13 cellular contexts compared by ENCODE assay signal in the genomic region with DNA sequence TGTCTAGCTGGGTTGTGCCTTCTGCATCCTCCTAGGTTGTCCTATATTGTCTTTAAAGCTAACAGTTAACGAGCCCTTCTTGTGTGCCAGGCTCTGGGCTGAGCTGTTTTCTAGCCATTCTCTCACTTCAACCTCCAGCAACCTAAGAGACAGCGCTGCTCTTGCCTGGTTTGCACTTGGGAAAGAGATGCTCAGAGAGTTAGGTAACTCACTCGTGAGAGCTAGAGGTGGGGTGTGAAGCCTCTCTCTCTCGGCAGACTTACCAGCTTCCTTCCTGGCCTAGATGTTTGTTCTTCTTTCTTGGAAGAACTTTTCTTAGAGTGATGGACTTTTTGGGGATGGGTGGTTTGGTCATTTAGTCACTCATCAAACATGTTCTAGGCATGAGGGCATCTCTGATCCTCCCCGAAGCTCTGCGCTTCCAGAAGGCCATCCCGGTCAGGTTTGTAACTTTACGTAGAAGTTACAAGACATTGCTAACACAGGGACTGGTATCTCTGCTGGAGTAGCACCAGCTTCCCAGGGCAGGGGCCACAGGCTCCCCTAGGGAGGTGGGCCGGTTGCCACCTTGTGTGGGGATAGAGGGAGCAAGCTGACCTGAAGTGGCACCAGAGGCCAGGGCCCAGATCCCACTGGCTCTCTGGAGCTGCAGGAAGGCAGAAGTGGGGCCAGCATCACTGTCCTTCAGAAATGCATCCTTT. TPM values are rescaled to one million over a fixed set of nuclear protein-coding genes. Genes with fewer than 3 reads are reported as not detected.
A peak's percentile ranks its signal among the peaks of the same experiment; 100 is the strongest.
DNase-seq lines count a peak whose midpoint lies in the region; ATAC-seq and TF ChIP-seq lines count a peak whose summit lies in the region.
"Had no signal": no experiment of that assay in that cellular context is flagged by ENCODE, and none has a peak within 500 bp of the region (broad histone marks: within the 10 kb centered on the region; RNA-seq: fewer than 3 reads in every experiment).

No MANE protein-coding gene starts in this region.

- H3K27me3 Mint-ChIP-seq in activated naive CD4-positive, alpha-beta T cell treated with anti-CD3 and anti-CD28 coated beads, Interleukin-2, amount 10 ng/mL, durations not matched to agents 7 days and 5 days, result peaks cover 14% of the 10 kb centered on the region

- peak overlapping the region; percentile 96 for H3K27ac Mint-ChIP-seq in activated naive CD4-positive, alpha-beta T cell treated with anti-CD3 and anti-CD28 coated beads, Interleukin-2, amount 10 ng/mL, durations not matched to agents 7 days and 5 days

- CTCF ChIA-PET in activated naive CD4-positive, alpha-beta T cell treated with anti-CD3 and anti-CD28 coated beads, Interleukin-2, amount 10 ng/mL, durations not matched to agents 7 days and 5 days (lab: Charles Lee), result interaction anchor here (0.8 to 2.0 kb wide), 4 partner anchors 16 to 40 kb away, joined by 3 to 9 read pairs (median 7); no protein-coding TSS in a partner anchor

- H3K36me3 ChIP-seq in muscle layer of duodenum (ENCODE audit: control insufficient read depth in 1 of 2, insufficient read depth in 2 of 2, low read length in 2 of 2), result no peaks in the 10 kb centered on the region
- H3K36me3 ChIP-seq in upper lobe of left lung, result no peaks in the 10 kb centered on the region
- H3K36me3 ChIP-seq: WERI-Rb-1 had no signal

- DNase-seq in activated naive CD4-positive, alpha-beta T cell treated with anti-CD3 and anti-CD28 coated beads, Interleukin-2, amount 10 ng/mL, durations not matched to agents 7 days and 5 days, result peak; percentile 30
- DNase-seq in activated naive CD4-positive, alpha-beta T cell treated with Interleukin-2 at 50 U/mL for 16 hours, result no peak
- DNase-seq in upper lobe of left lung (no peak), GM10266 (ENCODE audit: extremely low spot score) (no peak), midbrain (lab: John Stamatoyannopoulos, UW) (no peak), posterior vena cava (ENCODE audit: low spot score) (no peak)
- DNase-seq: activated gamma-delta T cell, foreskin keratinocyte, NCI-H446 treated with DMSO at 0.1 percent for 48 hours, testis, WERI-Rb-1 had no signal

- no peak for ATAC-seq in upper lobe of left lung (ENCODE audit: low FRiP score in 2 of 2)
- ATAC-seq: foreskin keratinocyte had no signal

- peak overlapping the region; percentile 35 for H3K4me3 Mint-ChIP-seq in activated naive CD4-positive, alpha-beta T cell treated with anti-CD3 and anti-CD28 coated beads, Interleukin-2, amount 10 ng/mL, durations not matched to agents 7 days and 5 days

- peaks cover 15 to 63% of the 10 kb centered on the region in 2 donors for H3K4me1 ChIP-seq in muscle layer of duodenum (ENCODE audit: control insufficient read depth in 1 of 2, insufficient read depth in 2 of 2, low read length in 2 of 2)
- H3K4me1 ChIP-seq in upper lobe of left lung, result peaks cover 62 to 73% (median 71%) of the 10 kb centered on the region in 4 donors
- H3K4me1 ChIP-seq: foreskin keratinocyte, testis had no signal

- H3K27me3 ChIP-seq in muscle layer of duodenum (ENCODE audit: low read depth, low read length) (no peaks in the 10 kb centered on the region), upper lobe of left lung (no peaks in the 10 kb centered on the region)
- H3K27me3 ChIP-seq: foreskin keratinocyte, testis had no signal

- H3K9me3 ChIP-seq in muscle layer of duodenum (ENCODE audit: control insufficient read depth in 1 of 2, low read length in 2 of 2) (no peaks in the 10 kb centered on the region), upper lobe of left lung (no peaks in the 10 kb centered on the region)
- H3K9me3 ChIP-seq: testis had no signal

- H3K36me3 Mint-ChIP-seq in activated naive CD4-positive, alpha-beta T cell treated with anti-CD3 and anti-CD28 coated beads, Interleukin-2, amount 10 ng/mL, durations not matched to agents 7 days and 5 days, result peaks cover 4% of the 10 kb centered on the region

- TF ChIP-seq CTCF in upper lobe of left lung (IDR thresholded peaks at IDR 0.05) (no peak), GM10266 (IDR thresholded peaks at IDR 0.05; ENCODE audit: control insufficient read depth, insufficient read depth, low read depth, missing control alignments) (no peak)

- no peaks in the 10 kb centered on the region for H3K9me3 Mint-ChIP-seq in activated naive CD4-positive, alpha-beta T cell treated with anti-CD3 and anti-CD28 coated beads, Interleukin-2, amount 10 ng/mL, durations not matched to agents 7 days and 5 days

- intact Hi-C loops in posterior vena cava (cut with DNase I), result no loop called here

- no peak for TF ChIP-seq EP300 in upper lobe of left lung (IDR thresholded peaks at IDR 0.05)

- H3K4me3 ChIP-seq in muscle layer of duodenum (ENCODE audit: low read depth in 1 of 2, low read length in 2 of 2) (no peak overlapping the region), upper lobe of left lung (no peak overlapping the region)
- H3K4me3 ChIP-seq: testis had no signal

- peaks cover 81% of the 10 kb centered on the region for H3K4me1 Mint-ChIP-seq in activated naive CD4-positive, alpha-beta T cell treated with anti-CD3 and anti-CD28 coated beads, Interleukin-2, amount 10 ng/mL, durations not matched to agents 7 days and 5 days

- H3K27ac ChIP-seq in cingulate gyrus (ENCODE audit: low read depth, low read length) (peak overlapping the region; percentile 60), muscle layer of duodenum (ENCODE audit: low read length) (peak overlapping the region; percentile 84), upper lobe of left lung (peak overlapping the region; percentile 67 to 83 (median 73))
- H3K27ac ChIP-seq: foreskin keratinocyte, testis, WERI-Rb-1 had no signal

- no peak for TF ChIP-seq POLR2A in upper lobe of left lung (IDR thresholded peaks at IDR 0.05)

- WGBS in upper lobe of left lung, 2 donors, result 70 to 75% methylated on average over 9 of the region's 9 CpGs

RNA-seq across cellular contexts. Expression of gene TSPAN15, which starts 14.3 kb away (rescaled TPM):
- total RNA-seq in upper lobe of left lung, result 10 to 100 TPM; 19.9 to 69.5 (median 63.0) TPM
- total RNA-seq in posterior vena cava, result 10 to 100 TPM; 44.6 to 45.6 TPM

RNA-seq across cellular contexts. Expression of gene TACR2, which starts 48.9 kb away (rescaled TPM):
- 1 to 10 TPM in 2 of 6 donors, under 1 TPM in 1, not detected in 3; 0.94 to 1.4 (median 1.2) TPM for total RNA-seq in upper lobe of left lung
- 1 to 10 TPM in 1 of 2 donors, under 1 TPM in 1; 0.71 to 3.0 TPM for total RNA-seq in posterior vena cava
- total RNA-seq: foreskin keratinocyte had no signal
